Comparison of ENCODE assay signal across 8 cellular contexts in the genomic region with DNA sequence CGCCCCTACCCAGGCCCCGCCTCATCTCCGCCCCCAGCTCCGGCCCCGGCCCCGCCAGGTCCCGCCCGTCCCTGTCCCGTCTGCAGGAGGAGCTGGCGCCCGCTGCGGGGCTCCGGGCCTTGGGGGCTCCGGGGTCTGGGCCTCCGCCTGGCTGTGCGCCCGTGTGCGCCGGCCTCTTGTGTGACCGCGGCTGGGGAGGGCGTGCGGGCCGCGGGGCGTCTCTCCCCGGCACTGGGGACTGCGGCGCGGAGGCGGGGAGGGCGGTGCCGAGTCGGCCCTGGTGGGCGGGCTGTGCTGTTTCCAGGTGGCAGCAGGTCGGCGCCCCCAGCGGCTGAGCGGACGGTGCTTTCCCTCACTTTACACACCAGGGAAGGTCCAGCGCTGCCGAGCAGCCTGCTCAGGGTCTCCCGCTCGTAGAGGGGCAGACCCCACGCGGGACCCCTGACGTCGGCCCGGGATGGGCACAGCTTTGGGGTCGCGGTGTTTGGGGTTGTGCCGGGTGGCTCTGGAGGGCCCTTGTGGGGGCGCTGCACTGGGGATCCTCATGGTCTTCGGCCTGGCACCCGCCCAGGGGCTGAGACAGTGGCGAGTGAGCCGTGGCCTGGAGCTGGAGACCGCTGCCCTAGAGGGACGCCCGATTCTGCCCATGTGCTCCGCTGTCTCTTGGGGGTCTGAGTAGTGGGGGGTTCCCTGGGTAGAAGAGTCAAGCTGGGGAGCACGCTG.
A peak's percentile ranks its signal among the peaks of the same experiment; 100 is the strongest.
DNase-seq lines count a peak whose midpoint lies in the region; ATAC-seq and TF ChIP-seq lines count a peak whose summit lies in the region.

No MANE protein-coding gene starts in this region.

- peak overlapping the region; percentile 81 to 83 for H3K4me3 ChIP-seq in duodenal mucosa (ENCODE audit: low read depth in 1 of 2, low read length in 2 of 2)

- ATAC-seq in HG03439 (IDR thresholded peaks at IDR 0.05; ENCODE audit: unreplicated experiment), result peak; percentile 62

- H3K4me1 ChIP-seq in duodenal mucosa (ENCODE audit: control insufficient read depth in 1 of 2, insufficient read depth in 2 of 2, low read length in 2 of 2), result peaks cover 6 to 8% of the 10 kb centered on the region in 2 donors

- H3K36me3 ChIP-seq in duodenal mucosa (ENCODE audit: control insufficient read depth in 1 of 2, insufficient read depth in 2 of 2, low read length in 2 of 2), result peaks cover 11 to 21% of the 10 kb centered on the region in 2 donors

- peak overlapping the region; percentile 61 to 64 for H3K9ac ChIP-seq in duodenal mucosa (ENCODE audit: low read depth in 1 of 2, low read length in 2 of 2)

- H3K27ac ChIP-seq in C4-2B (peak overlapping the region; percentile 96), duodenal mucosa (ENCODE audit: low read depth, low read length) (peak overlapping the region; percentile 62)

- DNase-seq in GM19240 (ENCODE audit: insufficient read length, low spot score) (peak; percentile 92), NCI-H524 (lab: John Stamatoyannopoulos, UW) (peak; percentile 45 to 73), medulla oblongata (ENCODE audit: extremely low spot score) (peak; percentile 87)
- peak; percentile 90 to 93 for DNase-seq in activated CD4-positive, alpha-beta T cell treated with anti-CD3 and anti-CD28 coated beads, Interleukin-2, amount 50 U/mL, for 4 hours
- peak; percentile 76 for DNase-seq in stimulated activated CD8-positive, alpha-beta memory T cell treated with anti-CD3 and anti-CD28 coated beads, Interleukin-12 subunit alpha, Interleukin-12 subunit beta, amount 100 ng/mL, for 24 hours (ENCODE audit: extremely low read depth)

- no peaks in the 10 kb centered on the region for H3K27me3 ChIP-seq in duodenal mucosa (ENCODE audit: control insufficient read depth in 1 of 2, insufficient read depth in 2 of 2, low read length in 2 of 2)

- peaks cover 0 to 4% of the 10 kb centered on the region in 2 donors for H3K9me3 ChIP-seq in duodenal mucosa (ENCODE audit: control insufficient read depth in 1 of 2, low read length in 2 of 2)

- peak; percentile 66 for TF ChIP-seq CTCF in C4-2B (conservative IDR thresholded peaks at IDR 0.05)

Comparison
In these comparisons a context has a peak if more than half of its experiments do, and no peak if none do; other contexts are left out.
1. Peak in every context shown above with its lines: DNase-seq, ATAC-seq, H3K4me3 ChIP-seq and H3K27ac ChIP-seq.